Comparison of ENCODE assay signal across 31 cellular contexts in genomic region chr6:100440935-100441334, GRCh38. TPM values are rescaled to one million over a fixed set of nuclear protein-coding genes. Genes with fewer than 3 reads are reported as not detected.
"Had no signal": no experiment of that assay in that cellular context is flagged by ENCODE, and none has a peak within 500 bp of the region (broad histone marks: within the 10 kb centered on the region; RNA-seq: fewer than 3 reads in every experiment).

No MANE protein-coding gene starts in this region.

- ATAC-seq: effector memory CD8-positive, alpha-beta T cell; left cardiac atrium; left lung; mucosa of descending colon; naive thymus-derived CD4-positive, alpha-beta T cell; sciatic nerve; stimulated activated naive CD8-positive, alpha-beta T cell treated with anti-CD3 and anti-CD28 coated beads, Interleukin-15, amount 100 ng/mL, for 72 hours; upper lobe of right lung had no signal

- H3K4me1 Mint-ChIP-seq: nephron; stimulated activated naive CD8-positive, alpha-beta T cell treated with anti-CD3 and anti-CD28 coated beads, Interleukin-15, amount 100 ng/mL, for 72 hours had no signal

- H3K9me3 ChIP-seq: left lung, mucosa of descending colon, right atrium auricular region, suprapubic skin, transverse colon, upper lobe of right lung, uterus had no signal

- H3K4me2 ChIP-seq: neural progenitor cell, smooth muscle cell had no signal

- H3K27ac ChIP-seq: left lung, neural progenitor cell, parathyroid adenoma, right atrium auricular region, suprapubic skin, transverse colon, upper lobe of right lung, uterus had no signal

- H3K9me3 Mint-ChIP-seq: effector memory CD8-positive, alpha-beta T cell; mesothelial cell of epicardium; nephron; neural progenitor cell; stimulated activated naive CD8-positive, alpha-beta T cell treated with anti-CD3 and anti-CD28 coated beads, Interleukin-15, amount 100 ng/mL, for 72 hours had no signal

- H3K27ac Mint-ChIP-seq: effector memory CD8-positive, alpha-beta T cell; mesothelial cell of epicardium; naive thymus-derived CD4-positive, alpha-beta T cell; nephron; neural progenitor cell; progenitor cell of endocrine pancreas; stimulated activated naive CD8-positive, alpha-beta T cell treated with anti-CD3 and anti-CD28 coated beads, Interleukin-15, amount 100 ng/mL, for 72 hours had no signal

- FAIRE-seq: endometrium, kidney had no signal

- H3K4me3 ChIP-seq: left lung, mucosa of descending colon, neural progenitor cell, right atrium auricular region, smooth muscle cell, suprapubic skin, transverse colon, upper lobe of right lung, uterus had no signal

- H3K9ac ChIP-seq: neural progenitor cell, parathyroid adenoma had no signal

- DNase-seq: cortex of kidney; effector memory CD8-positive, alpha-beta T cell; foreskin melanocyte; kidney; left cardiac atrium; left lung; mesenchymal stem cell; mucosa of descending colon; naive thymus-derived CD4-positive, alpha-beta T cell; stimulated activated CD4-positive, alpha-beta T cell treated with anti-CD3 and anti-CD28 coated beads, Interleukin-12 subunit alpha, Interleukin-12 subunit beta, amount 100 ng/mL, for 4 hours; stimulated activated CD4-positive, alpha-beta T cell treated with anti-CD3 and anti-CD28 coated beads, Interleukin-1b, Interleukin-23, amount 100 ng/mL, for 48 hours; stimulated activated CD4-positive, alpha-beta T cell treated with anti-CD3 and anti-CD28 coated beads, Interleukin-4, amount 100 ng/mL, for 1 hour; stimulated activated CD8-positive, alpha-beta memory T cell treated with anti-CD3 and anti-CD28 coated beads, Interleukin-4, amount 100 ng/mL, for 48 hours; stimulated activated naive CD4-positive, alpha-beta T cell; stimulated activated naive CD8-positive, alpha-beta T cell treated with anti-CD3 and anti-CD28 coated beads, Interleukin-15, amount 100 ng/mL, for 72 hours; transverse colon; upper lobe of right lung; uterus had no signal

- H3K4me1 ChIP-seq: left lung, parathyroid adenoma, right atrium auricular region, suprapubic skin, transverse colon, upper lobe of right lung, uterus had no signal

- H3K36me3 Mint-ChIP-seq: mesothelial cell of epicardium; naive thymus-derived CD4-positive, alpha-beta T cell; neural progenitor cell had no signal

- H3K4me3 Mint-ChIP-seq: effector memory CD8-positive, alpha-beta T cell; mesothelial cell of epicardium; naive thymus-derived CD4-positive, alpha-beta T cell; nephron; neural progenitor cell; stimulated activated naive CD8-positive, alpha-beta T cell treated with anti-CD3 and anti-CD28 coated beads, Interleukin-15, amount 100 ng/mL, for 72 hours had no signal

- H3K36me3 ChIP-seq: left lung, neural progenitor cell, right atrium auricular region, suprapubic skin, transverse colon, upper lobe of right lung, uterus had no signal

- H2AFZ ChIP-seq: neural progenitor cell, parathyroid adenoma had no signal

- H3K79me2 ChIP-seq: parathyroid adenoma had no signal

RNA-seq across cellular contexts. Expression of gene SIM1, which starts 23.8 kb away (rescaled TPM):
- total RNA-seq: dermis microvascular lymphatic vessel endothelial cell; left cardiac atrium; left lung; lung microvascular endothelial cell; mesothelial cell of epicardium; mucosa of descending colon; naive thymus-derived CD4-positive, alpha-beta T cell; right atrium auricular region; smooth muscle cell; transverse colon; upper lobe of right lung had no signal
- polyA plus RNA-seq: esophagus; naive thymus-derived CD4-positive, alpha-beta T cell; smooth muscle cell had no signal
